In the genomic region with DNA sequence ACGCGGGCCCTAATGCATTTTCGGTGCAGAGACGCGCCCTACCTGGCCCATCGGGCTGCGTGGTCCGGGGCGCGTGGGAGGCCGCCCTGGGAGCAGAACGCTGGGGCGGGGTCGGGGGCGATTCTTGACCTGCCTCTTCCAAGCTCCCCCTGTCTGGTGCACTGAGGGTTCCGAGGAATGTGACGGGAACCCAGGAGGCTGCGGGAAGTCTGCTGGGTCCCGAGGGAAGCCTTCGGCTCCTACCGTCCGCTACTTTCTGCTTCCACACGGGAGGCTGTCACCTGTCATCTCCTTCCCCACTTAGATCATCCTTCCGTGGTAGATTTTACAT, we compare ENCODE assay signal across 8 cellular contexts. TPM values are rescaled to one million over a fixed set of nuclear protein-coding genes. Genes with fewer than 3 reads are reported as not detected.
A peak's percentile ranks its signal among the peaks of the same experiment; 100 is the strongest.
DNase-seq lines count a peak whose midpoint lies in the region; ATAC-seq and TF ChIP-seq lines count a peak whose summit lies in the region.

No MANE protein-coding gene starts in this region.

- peak overlapping the region; percentile 99 for H3K4me2 ChIP-seq in osteoblast (ENCODE audit: insufficient read depth, low read length)

- no peaks in the 10 kb centered on the region for H3K9me3 Mint-ChIP-seq in activated T-cell treated with anti-CD3 and anti-CD28 coated beads, Interleukin-2, amount 50 U/mL, for 24 hours

- H3K4me3 ChIP-seq in esophagus squamous epithelium (peak overlapping the region; percentile 76 to 93 (median 87)), osteoblast (ENCODE audit: insufficient read depth, low read length) (peak overlapping the region; percentile 89)

- H3K36me3 Mint-ChIP-seq in activated T-cell treated with anti-CD3 and anti-CD28 coated beads, Interleukin-2, amount 50 U/mL, for 24 hours (ENCODE audit: low read depth) = peaks cover 12% of the 10 kb centered on the region

- no peaks in the 10 kb centered on the region for H3K27me3 Mint-ChIP-seq in activated T-cell treated with anti-CD3 and anti-CD28 coated beads, Interleukin-2, amount 50 U/mL, for 24 hours

- intact Hi-C loops in esophagus squamous epithelium (cut with DNase I) = no loop called here

- no peak for DNase-seq in activated T-cell treated with anti-CD3 and anti-CD28 coated beads, Interleukin-2, amount 50 U/mL, for 24 hours
- no peak for DNase-seq in activated T-cell treated with anti-CD3 and anti-CD28 coated beads, Interleukin-2, amount 50 U/mL, for 1 hour
- DNase-seq in RWPE1 (ENCODE audit: low spot score) (no peak), esophagus squamous epithelium (lab: John Stamatoyannopoulos, UW) (no peak), osteoblast (ENCODE audit: insufficient read length, low spot score, missing footprints) (peak; percentile 19), NCI-H1694 treated with DMSO at 0.1 percent for 48 hours (lab: John Stamatoyannopoulos, UW) (no peak), NCI-H2081 (lab: John Stamatoyannopoulos, UW) (no peak)

- no peaks in the 10 kb centered on the region for H3K9me3 ChIP-seq in esophagus squamous epithelium
- H3K9me3 ChIP-seq in osteoblast (ENCODE audit: low read depth, low read length) = no peaks in the 10 kb centered on the region

- H3K27ac ChIP-seq in RWPE1 = peak overlapping the region; percentile 92
- peak overlapping the region; percentile 92 to 94 (median 92) for H3K27ac ChIP-seq in esophagus squamous epithelium
- H3K27ac ChIP-seq in osteoblast (ENCODE audit: low read depth, low read length) = peak overlapping the region; percentile 55

- peak overlapping the region; percentile 97 for H2AFZ ChIP-seq in osteoblast (ENCODE audit: low read length)

- TF ChIP-seq POLR2A in esophagus squamous epithelium (IDR thresholded peaks at IDR 0.05) = no peak

- no peak overlapping the region for H3K27ac Mint-ChIP-seq in activated T-cell treated with anti-CD3 and anti-CD28 coated beads, Interleukin-2, amount 50 U/mL, for 24 hours

- CTCF ChIA-PET in RWPE1 (lab: Yijun Ruan, JAX) = interaction anchor here (1.2 kb wide), 2 partner anchors 40 to 975 kb away, joined by 4 read pairs; no protein-coding TSS in a partner anchor

- H3K4me1 Mint-ChIP-seq in activated T-cell treated with anti-CD3 and anti-CD28 coated beads, Interleukin-2, amount 50 U/mL, for 24 hours (ENCODE audit: low read depth) = peaks cover 23% of the 10 kb centered on the region

- 1 to 13% methylated on average over 9 to 19 of the region's 24 CpGs for WGBS in esophagus squamous epithelium, 2 donors

- POLR2A ChIA-PET in RWPE1 (lab: Yijun Ruan, JAX; ENCODE audit: low non-redundant PET) = no interaction called here

- H3K36me3 ChIP-seq in esophagus squamous epithelium = no peaks in the 10 kb centered on the region
- H3K36me3 ChIP-seq in osteoblast (ENCODE audit: insufficient read depth, low read length) = no peaks in the 10 kb centered on the region

- TF ChIP-seq CTCF in RWPE1 (conservative IDR thresholded peaks at IDR 0.05; ENCODE audit: low read depth) (no peak), esophagus squamous epithelium (IDR thresholded peaks at IDR 0.05) (no peak), osteoblast (IDR thresholded peaks at IDR 0.05; ENCODE audit: extremely low read depth, low read depth, low read length) (no peak)

- no peaks in the 10 kb centered on the region for H4K20me1 ChIP-seq in osteoblast (ENCODE audit: insufficient read depth, low read length)

- peaks cover 12 to 63% (median 15%) of the 10 kb centered on the region in 3 donors for H3K4me1 ChIP-seq in esophagus squamous epithelium
- H3K4me1 ChIP-seq in osteoblast (ENCODE audit: insufficient read depth, low read length) = peaks cover 22% of the 10 kb centered on the region

- H3K79me2 ChIP-seq in osteoblast (ENCODE audit: insufficient read depth, low read length) = peaks cover 33% of the 10 kb centered on the region

- no peaks in the 10 kb centered on the region for H3K27me3 ChIP-seq in esophagus squamous epithelium
- no peaks in the 10 kb centered on the region for H3K27me3 ChIP-seq in osteoblast (ENCODE audit: insufficient read depth, low read length)

- peak overlapping the region; percentile 90 for H3K4me3 Mint-ChIP-seq in activated T-cell treated with anti-CD3 and anti-CD28 coated beads, Interleukin-2, amount 50 U/mL, for 24 hours

- no peak for ATAC-seq in GM19351 (IDR thresholded peaks at IDR 0.05; ENCODE audit: unreplicated experiment)

RNA-seq across cellular contexts. Expression of gene SPRYD7, which starts 0.8 kb away (rescaled TPM):
- 10 to 100 TPM in 1 of 4 donors, 1 to 10 TPM in 3; 6.3 to 11.9 (median 9.2) TPM for total RNA-seq in esophagus squamous epithelium
- total RNA-seq in osteoblast = 3.8 and 4.0 TPM in 2 replicates

RNA-seq across cellular contexts. Expression of gene TRIM13, which starts 59.9 kb away (rescaled TPM):
- total RNA-seq in esophagus squamous epithelium (10 to 100 TPM; 22.8 to 28.8 (median 26.5) TPM), osteoblast (21.7 and 23.6 TPM in 2 replicates)
